8 cellular contexts compared by ENCODE assay signal in the genomic region with DNA sequence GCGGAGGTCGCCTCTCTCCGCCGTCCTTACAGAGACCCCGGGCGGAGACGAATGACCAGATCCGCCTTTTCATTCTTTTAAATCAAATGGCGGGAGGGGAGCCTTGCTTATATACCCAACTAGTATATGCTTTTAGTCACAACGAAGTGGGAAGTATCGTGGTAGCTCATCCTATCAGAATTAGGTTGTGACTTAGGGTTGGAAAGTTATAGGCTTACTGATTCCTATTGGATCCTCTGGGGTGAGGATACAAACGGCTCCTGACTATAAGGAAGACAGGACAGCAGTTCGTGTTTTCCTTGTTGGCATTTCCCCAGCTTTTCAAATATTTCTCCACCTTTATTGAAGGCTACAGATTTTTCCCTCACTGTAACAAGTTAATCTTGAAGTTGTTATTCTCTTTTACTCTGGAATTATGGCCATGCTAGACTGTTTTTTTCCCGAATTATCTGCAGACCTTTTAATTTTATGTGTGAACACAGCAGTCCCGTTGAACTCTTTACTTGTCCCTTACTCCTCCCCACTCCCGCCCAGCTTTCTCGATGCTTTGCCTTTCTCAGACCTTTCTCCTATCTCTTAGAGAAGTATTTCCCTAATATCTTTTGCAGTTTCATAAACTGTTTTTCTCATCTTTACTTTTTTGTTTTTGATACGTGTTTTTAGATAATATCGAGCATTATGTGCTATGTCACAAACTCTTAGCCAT. TPM values are rescaled to one million over a fixed set of nuclear protein-coding genes. Genes with fewer than 3 reads are reported as not detected.
A peak's percentile ranks its signal among the peaks of the same experiment; 100 is the strongest.
DNase-seq lines count a peak whose midpoint lies in the region; ATAC-seq and TF ChIP-seq lines count a peak whose summit lies in the region.

No MANE protein-coding gene starts in this region.

- intact Hi-C loops in Caco-2 (cut with micrococcal nuclease; ENCODE audit: unreplicated experiment), result no loop called here

- H3K9me3 Mint-ChIP-seq in Caco-2 (ENCODE audit: unreplicated experiment), result no peaks in the 10 kb centered on the region

- H2AFZ ChIP-seq in neuron (ENCODE audit: low read depth, low read length), result peak overlapping the region; percentile 91

- H3K4me1 Mint-ChIP-seq in Caco-2 (ENCODE audit: low read depth, unreplicated experiment) (peaks cover 11% of the 10 kb centered on the region), T-helper 17 cell (peaks cover 43% of the 10 kb centered on the region)

- H3K4me3 ChIP-seq in Caco-2 (ENCODE audit: low read depth, low read length) (peak overlapping the region; percentile 61), fibroblast of mammary gland (ENCODE audit: control insufficient read depth, low read depth, low read length) (peak overlapping the region; percentile 88), neuron (ENCODE audit: low read length) (peak overlapping the region; percentile 86)

- H3K9me3 ChIP-seq in Caco-2, result no peaks in the 10 kb centered on the region
- H3K9me3 ChIP-seq in T-helper 17 cell (ENCODE audit: control insufficient read depth, low read length, poor library complexity, severe bottlenecking), result no peaks in the 10 kb centered on the region
- H3K9me3 ChIP-seq in neuron (ENCODE audit: low read length), result no peaks in the 10 kb centered on the region

- CTCF ChIA-PET in Caco-2 (lab: Charles Lee), result no interaction called here

- H3K27me3 Mint-ChIP-seq in Caco-2 (ENCODE audit: insufficient read depth, unreplicated experiment), result no peaks in the 10 kb centered on the region
- no peaks in the 10 kb centered on the region for H3K27me3 Mint-ChIP-seq in T-helper 17 cell

- POLR2A ChIA-PET in Caco-2 (lab: Charles Lee), result interaction anchor here (0.6 kb wide), 1 partner anchor 255 kb away, joined by 3 read pairs; no protein-coding TSS in a partner anchor

- no peaks in the 10 kb centered on the region for H3K36me3 ChIP-seq in Caco-2 (ENCODE audit: control insufficient read depth, insufficient read depth, low read length)
- no peaks in the 10 kb centered on the region for H3K36me3 ChIP-seq in neuron (ENCODE audit: insufficient read depth, low read length)

- H3K27me3 ChIP-seq in Caco-2 (replicated peaks; ENCODE audit: control insufficient read depth, insufficient read depth, low read length) (no peaks in the 10 kb centered on the region), neuron (ENCODE audit: insufficient read depth, low read length) (no peaks in the 10 kb centered on the region)

- DNase-seq in Caco-2, result no peak
- peak; percentile 42 for DNase-seq in HS-5 (ENCODE audit: low read depth)
- no peak for DNase-seq in T-helper 17 cell
- DNase-seq in fibroblast of mammary gland (ENCODE audit: low read depth), result peak; percentile 87
- no peak for DNase-seq in GM10266 (ENCODE audit: extremely low spot score)
- no peak for DNase-seq in nucleus accumbens (lab: John Stamatoyannopoulos, UW)

- H3K4me3 Mint-ChIP-seq in Caco-2 (ENCODE audit: unreplicated experiment), result peak overlapping the region; percentile 81
- H3K4me3 Mint-ChIP-seq in T-helper 17 cell, result peak overlapping the region; percentile 99

- H3K36me3 Mint-ChIP-seq in Caco-2 (ENCODE audit: insufficient read depth, unreplicated experiment) (peaks cover 14% of the 10 kb centered on the region), T-helper 17 cell (ENCODE audit: low read depth) (peaks cover 3% of the 10 kb centered on the region)

- peaks cover 7% of the 10 kb centered on the region; the same call in 1 of the 2 replicates for H3K4me1 ChIP-seq in Caco-2
- peaks cover 18% of the 10 kb centered on the region for H3K4me1 ChIP-seq in neuron (ENCODE audit: insufficient read depth, low read length)

- BruUV-seq in Caco-2 (replicated peaks; lab: Mats Ljungman, UMichigan), result TSS peak; percentile 37

- ATAC-seq in GM19463 (IDR thresholded peaks at IDR 0.05; ENCODE audit: unreplicated experiment), result peak; percentile 8
- no peak for ATAC-seq in T-helper 17 cell

- H3K27ac Mint-ChIP-seq in Caco-2 (ENCODE audit: unreplicated experiment) (peak overlapping the region; percentile 99), T-helper 17 cell (peak overlapping the region; percentile 99)

- TF ChIP-seq CTCF in Caco-2 (IDR thresholded peaks at IDR 0.05; ENCODE audit: insufficient read depth in 1 of 2, low read depth in 1 of 2, low read length in 1 of 2, severe bottlenecking in 1 of 2, unreplicated experiment in 1 of 2) (no peak), fibroblast of mammary gland (conservative IDR thresholded peaks at IDR 0.05; ENCODE audit: control insufficient read depth, insufficient read depth, low read depth, low read length) (no peak), GM10266 (IDR thresholded peaks at IDR 0.05; ENCODE audit: control insufficient read depth, insufficient read depth, low read depth, missing control alignments) (no peak)

RNA-seq across cellular contexts. Expression of gene CEP44, which starts 0.6 kb away (rescaled TPM):
- 18.5 and 20.0 TPM in 2 replicates for total RNA-seq in Caco-2 (2022)
- 10 to 100 TPM; 20.0 to 21.4 TPM for total RNA-seq in T-helper 17 cell

RNA-seq across cellular contexts. Expression of gene FBXO8, which starts 0.9 kb away (rescaled TPM):
- total RNA-seq in Caco-2 (2022), result 13.5 and 15.0 TPM in 2 replicates
- total RNA-seq in T-helper 17 cell, result 10 to 100 TPM; 13.9 to 20.0 TPM

Comparison
In these comparisons a context has a peak if more than half of its experiments do, and no peak if none do; other contexts are left out.
1. DNase-seq: peak in HS-5 (single experiment) and fibroblast of mammary gland (single experiment); none in Caco-2 (0 of 2), T-helper 17 cell (0 of 3), GM10266 (single experiment) and nucleus accumbens (0 of 56).
2. Peak in every context shown above with its lines, with median percentiles within 50 percentile points of each other: H3K4me3 ChIP-seq.